11 cellular contexts compared by ENCODE assay signal in the genomic region with DNA sequence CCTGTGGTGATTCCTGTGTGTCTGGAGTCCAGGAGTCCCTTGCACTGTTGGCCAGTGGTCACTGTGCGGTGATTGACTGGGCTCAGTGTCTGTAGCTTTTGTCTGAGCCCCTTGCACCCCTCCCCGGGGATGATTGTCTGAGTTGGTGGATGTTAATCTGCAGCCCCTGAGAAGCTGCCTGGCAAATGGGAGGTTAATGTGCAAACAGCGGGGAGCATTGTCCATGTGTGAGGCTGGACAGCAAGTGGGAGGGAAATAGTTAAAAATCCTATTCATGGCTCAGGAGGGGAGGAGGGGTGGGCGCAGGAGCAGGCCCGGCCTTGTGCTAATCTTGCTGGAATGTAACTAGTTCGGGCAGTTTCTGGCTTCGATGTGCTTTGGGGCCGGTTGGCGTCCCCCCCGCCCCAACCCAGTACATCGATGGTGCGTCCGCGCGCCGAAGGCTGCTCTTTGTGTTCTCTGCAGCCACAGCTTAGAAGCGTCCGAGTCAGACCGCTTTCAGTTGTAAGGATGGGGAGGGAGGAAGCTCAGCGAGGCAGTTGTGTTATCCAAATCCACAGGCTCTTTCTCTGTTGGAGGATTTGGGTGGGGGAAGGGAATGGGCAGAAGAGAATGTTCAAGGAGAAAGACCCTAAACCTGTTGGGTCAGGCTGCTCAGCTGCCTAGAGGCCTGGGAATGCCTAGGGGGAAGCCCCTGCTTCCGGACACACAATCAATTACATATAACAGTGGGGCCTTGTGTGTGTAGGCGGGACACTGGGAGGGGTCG.
DNase-seq lines count a peak whose midpoint lies in the region; ATAC-seq, FAIRE-seq and TF ChIP-seq lines count a peak whose summit lies in the region.
"Had no signal": no experiment of that assay in that cellular context is flagged by ENCODE, and none has a peak within 500 bp of the region (broad histone marks: within the 10 kb centered on the region; RNA-seq: fewer than 3 reads in every experiment).

No MANE protein-coding gene starts in this region.

- no CpG with 5 or more reads among the region's 23 CpGs for WGBS in mesendoderm (ENCODE audit: extremely low coverage, insufficient coverage, low lambda C conversion rate)

- peak overlapping the region; percentile 88 for H2BK5ac ChIP-seq in mesendoderm (ENCODE audit: low read length)

- FAIRE-seq in endothelial cell of umbilical vein (lab: Jason Lieb, UNC): no peak
- FAIRE-seq: GM18507 had no signal

- peak overlapping the region; percentile 66 for H3K4ac ChIP-seq in mesendoderm (ENCODE audit: low read depth, low read length)

- no peak overlapping the region for H2AFZ ChIP-seq in endothelial cell of umbilical vein (ENCODE audit: low read depth, low read length)

- H3K9ac ChIP-seq in endothelial cell of umbilical vein (replicated peaks; ENCODE audit: extremely low read depth, insufficient read depth, low read length) (no peak overlapping the region), mesendoderm (ENCODE audit: low read length) (peak overlapping the region; percentile 57)

- H3K9me3 Mint-ChIP-seq in activated CD4-positive, alpha-beta T cell treated with anti-CD3 and anti-CD28 coated beads for 36 hours (ENCODE audit: low read depth): no peaks in the 10 kb centered on the region
- H3K9me3 Mint-ChIP-seq: activated B cell treated with CpG ODN at 0.5 μM for 24 hours; central memory CD8-positive, alpha-beta T cell had no signal

- H3K56ac ChIP-seq in mesendoderm (ENCODE audit: low read length): peak overlapping the region; percentile 83

- H3K79me2 ChIP-seq in endothelial cell of umbilical vein (ENCODE audit: control insufficient read depth, insufficient read depth, low read length): no peaks in the 10 kb centered on the region
- no peaks in the 10 kb centered on the region for H3K79me2 ChIP-seq in mesendoderm (ENCODE audit: control insufficient read depth, insufficient read depth, low read length)

- intact Hi-C loops in endothelial cell of umbilical vein (cut with micrococcal nuclease): no loop called here
- intact Hi-C loops in activated CD4-positive, alpha-beta T cell treated with anti-CD3 and anti-CD28 coated beads for 36 hours (cut with DNase I, micrococcal nuclease): no loop called here

- CTCF ChIA-PET in endothelial cell of umbilical vein (lab: Charles Lee): interaction anchor here (0.6 to 3.6 kb wide), 13 partner anchors 10 to 190 kb away, joined by 3 to 25 read pairs (median 4); partner anchors contain the start of gene TCF7L1
- CTCF ChIA-PET in activated CD4-positive, alpha-beta T cell treated with anti-CD3 and anti-CD28 coated beads for 36 hours (lab: Charles Lee): interaction anchor here (0.8 to 2.0 kb wide), 2 partner anchors 10 to 45 kb away, joined by 4 to 8 read pairs; no protein-coding TSS in a partner anchor

- peak overlapping the region; percentile 48 for H3K23ac ChIP-seq in mesendoderm (ENCODE audit: low read length)

- no peaks in the 10 kb centered on the region for H3K4me1 Mint-ChIP-seq in activated CD4-positive, alpha-beta T cell treated with anti-CD3 and anti-CD28 coated beads for 36 hours
- H3K4me1 Mint-ChIP-seq: activated B cell treated with CpG ODN at 0.5 μM for 24 hours; central memory CD8-positive, alpha-beta T cell; naive thymus-derived CD4-positive, alpha-beta T cell had no signal

- POLR2A ChIA-PET in endothelial cell of umbilical vein (lab: Charles Lee): no interaction called here
- POLR2A ChIA-PET in activated CD4-positive, alpha-beta T cell treated with anti-CD3 and anti-CD28 coated beads for 36 hours (lab: Charles Lee): no interaction called here

- H4K5ac ChIP-seq in mesendoderm (ENCODE audit: low read length): no peak overlapping the region

- TF ChIP-seq POLR2A in endothelial cell of umbilical vein (IDR thresholded peaks at IDR 0.05; ENCODE audit: low read depth, low read length): no peak

- H3K4me2 ChIP-seq in endothelial cell of umbilical vein (ENCODE audit: insufficient read depth, low read length) (no peak overlapping the region), mesendoderm (ENCODE audit: low read length) (peak overlapping the region; percentile 55)

- no peaks in the 10 kb centered on the region for H4K20me1 ChIP-seq in endothelial cell of umbilical vein (replicated peaks; ENCODE audit: control insufficient read depth, extremely low read depth, insufficient read depth, low read length)

- no peak for ATAC-seq in activated CD4-positive, alpha-beta T cell treated with anti-CD3 and anti-CD28 coated beads for 36 hours
- ATAC-seq: naive thymus-derived CD4-positive, alpha-beta T cell had no signal

- H3K18ac ChIP-seq in mesendoderm (ENCODE audit: low read length): peak overlapping the region; percentile 39

- DNase-seq in NCI-H82 (lab: John Stamatoyannopoulos, UW) (peak; percentile 83), endothelial cell of umbilical vein (ENCODE audit: low read depth, low spot score) (peak; percentile 15), mesendoderm (peak; percentile 97), ureter (ENCODE audit: low spot score) (peak; percentile 70), HT-29 (ENCODE audit: low spot score) (no peak), T-helper 9 cell (no peak)
- no peak for DNase-seq in activated CD4-positive, alpha-beta T cell treated with anti-CD3 and anti-CD28 coated beads for 36 hours
- DNase-seq: activated B cell treated with CpG ODN at 0.5 μM for 24 hours; naive thymus-derived CD4-positive, alpha-beta T cell had no signal

- H4K8ac ChIP-seq in mesendoderm (ENCODE audit: low read depth, low read length): no peak overlapping the region

- H3K4me3 ChIP-seq in endothelial cell of umbilical vein (replicated peaks in 1 of 3; ENCODE audit: insufficient read depth in 1 of 3, low read depth in 1 of 3, low read length in 3 of 3) (no peak overlapping the region), mesendoderm (ENCODE audit: low read length) (no peak overlapping the region)

- H3K9me1 ChIP-seq in endothelial cell of umbilical vein (replicated peaks; ENCODE audit: control insufficient read depth, extremely low read depth, insufficient read depth, low read length): no peaks in the 10 kb centered on the region

- no peaks in the 10 kb centered on the region for H3K36me3 ChIP-seq in endothelial cell of umbilical vein (ENCODE audit: control insufficient read depth in 2 of 2, extremely low read depth in 1 of 2, insufficient read depth in 2 of 2, low read length in 2 of 2)
- no peaks in the 10 kb centered on the region for H3K36me3 ChIP-seq in mesendoderm (ENCODE audit: control insufficient read depth, insufficient read depth, low read length)

- H3K9me3 ChIP-seq in endothelial cell of umbilical vein (replicated peaks; ENCODE audit: control insufficient read depth, insufficient read depth, low read length): no peaks in the 10 kb centered on the region

- H3K4me1 ChIP-seq in endothelial cell of umbilical vein (ENCODE audit: control insufficient read depth, extremely low read depth, insufficient read depth, low read length) (peaks cover 32% of the 10 kb centered on the region), mesendoderm (ENCODE audit: control insufficient read depth, low read depth, low read length) (peaks cover 31% of the 10 kb centered on the region)

- H3K27me3 ChIP-seq in endothelial cell of umbilical vein (ENCODE audit: control insufficient read depth in 2 of 2, insufficient read depth in 2 of 2, low read length in 2 of 2) (no peaks in the 10 kb centered on the region), mesendoderm (ENCODE audit: insufficient read depth, low read length, poor library complexity) (no peaks in the 10 kb centered on the region)

- no peak for TF ChIP-seq CTCF in endothelial cell of umbilical vein (IDR thresholded peaks at IDR 0.05; ENCODE audit: extremely low read depth in 1 of 2, insufficient read depth in 1 of 2, low read depth in 1 of 2, low read length in 2 of 2)

- H2BK15ac ChIP-seq in mesendoderm (replicated peaks; ENCODE audit: low read depth): no peak overlapping the region

- BruUV-seq in endothelial cell of umbilical vein (replicated peaks; lab: Mats Ljungman, UMichigan): no TSS peak

- H3K27me3 Mint-ChIP-seq in activated CD4-positive, alpha-beta T cell treated with anti-CD3 and anti-CD28 coated beads for 36 hours: no peaks in the 10 kb centered on the region
- H3K27me3 Mint-ChIP-seq: central memory CD8-positive, alpha-beta T cell had no signal

- dilution Hi-C loops in endothelial cell of umbilical vein (cut with MboI; ENCODE audit: extremely low pct_ligation_motif_present, low sequenced_read_pairs): no loop called here

- peak overlapping the region; percentile 89 for H2AK5ac ChIP-seq in mesendoderm (ENCODE audit: low read length)

- no peaks in the 10 kb centered on the region for H3K36me3 Mint-ChIP-seq in activated CD4-positive, alpha-beta T cell treated with anti-CD3 and anti-CD28 coated beads for 36 hours (ENCODE audit: low read depth)
- H3K36me3 Mint-ChIP-seq: naive thymus-derived CD4-positive, alpha-beta T cell had no signal

- H3K79me1 ChIP-seq in mesendoderm (ENCODE audit: low read length): no peaks in the 10 kb centered on the region

- no peak overlapping the region for H2BK120ac ChIP-seq in mesendoderm (ENCODE audit: low read depth, low read length)

- H3K27ac ChIP-seq in endothelial cell of umbilical vein (ENCODE audit: insufficient read depth, low read depth, low read length) (no peak overlapping the region), mesendoderm (ENCODE audit: low read depth, low read length) (peak overlapping the region; percentile 91)

- no peak overlapping the region for H3K27ac Mint-ChIP-seq in activated CD4-positive, alpha-beta T cell treated with anti-CD3 and anti-CD28 coated beads for 36 hours
- H3K27ac Mint-ChIP-seq: activated B cell treated with CpG ODN at 0.5 μM for 24 hours; naive thymus-derived CD4-positive, alpha-beta T cell had no signal

- H3K4me3 Mint-ChIP-seq in activated CD4-positive, alpha-beta T cell treated with anti-CD3 and anti-CD28 coated beads for 36 hours: no peak overlapping the region
- H3K4me3 Mint-ChIP-seq: activated B cell treated with CpG ODN at 0.5 μM for 24 hours; central memory CD8-positive, alpha-beta T cell; naive thymus-derived CD4-positive, alpha-beta T cell had no signal

TF ChIP-seq in endothelial cell of umbilical vein, 7 proteins besides CTCF, POLR2A, EP300 and RAD21:
- TF ChIP-seq GATA2 (IDR thresholded peaks at IDR 0.05; ENCODE audit: insufficient read depth, insufficient read length, low read depth, low read length) (no peak), EZH2 (IDR thresholded peaks at IDR 0.05; ENCODE audit: borderline replicate concordance, low read depth, low read length, severe bottlenecking) (no peak), POLR2AphosphoS5 (IDR thresholded peaks at IDR 0.05; ENCODE audit: insufficient read depth, low read depth, low read length) (no peak), MYC (IDR thresholded peaks at IDR 0.05; ENCODE audit: low read depth, low read length) (no peak), JUN (IDR thresholded peaks at IDR 0.05; ENCODE audit: borderline replicate concordance, insufficient read depth, insufficient read length, low read depth) (no peak), FOS (IDR thresholded peaks at IDR 0.05; ENCODE audit: borderline replicate concordance, insufficient read depth, low read length) (no peak)
- TF ChIP-seq, protein P1, sequence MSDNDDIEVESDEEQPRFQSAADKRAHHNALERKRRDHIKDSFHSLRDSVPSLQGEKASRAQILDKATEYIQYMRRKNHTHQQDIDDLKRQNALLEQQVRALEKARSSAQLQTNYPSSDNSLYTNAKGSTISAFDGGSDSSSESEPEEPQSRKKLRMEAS (IDR thresholded peaks at IDR 0.05; ENCODE audit: insufficient read depth, insufficient read length): no peak

Comparison
In these comparisons a context has a peak if more than half of its experiments do, and no peak if none do; other contexts are left out.
1. DNase-seq: peak in NCI-H82 (single experiment), endothelial cell of umbilical vein (single experiment), mesendoderm (single experiment) and ureter (single experiment); none in HT-29 (single experiment), T-helper 9 cell (single experiment) and activated CD4-positive, alpha-beta T cell treated with anti-CD3 and anti-CD28 coated beads for 36 hours (single experiment).